ENCODE assay signal across 17 cellular contexts in the genomic region with DNA sequence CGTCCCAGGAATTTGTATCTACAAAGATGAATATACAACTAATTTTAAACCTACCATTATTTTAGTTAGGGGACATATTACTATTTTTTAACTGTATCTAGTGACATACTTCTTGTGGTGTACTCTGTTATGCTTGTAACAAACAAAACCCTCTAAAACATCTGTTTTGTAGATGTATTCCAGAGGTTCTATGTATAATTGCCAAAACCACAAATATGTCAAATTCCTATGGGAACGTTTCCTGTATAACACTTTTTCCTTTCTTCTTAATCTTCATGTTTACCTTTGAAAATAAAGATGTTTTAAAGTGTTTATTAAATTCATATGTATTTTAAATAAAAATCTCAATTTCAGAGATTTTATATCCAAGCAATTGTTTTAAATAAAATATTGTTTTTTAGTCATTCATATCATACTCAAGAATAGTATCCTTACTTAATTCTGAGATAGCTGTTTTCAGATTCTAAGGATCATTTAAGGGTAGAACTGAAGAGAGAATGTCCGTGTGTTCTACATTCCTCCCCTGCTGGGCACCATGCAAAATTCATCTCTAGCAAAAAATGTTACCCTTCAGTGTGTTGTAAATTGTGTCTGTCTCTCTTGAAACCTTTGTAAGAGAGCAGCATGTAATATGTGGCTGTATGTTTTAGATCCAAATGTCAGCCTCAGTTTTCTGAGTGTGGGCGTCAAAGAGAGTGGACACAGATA.
"Had no signal": no experiment of that assay in that cellular context is flagged by ENCODE, and none has a peak within 500 bp of the region (broad histone marks: within the 10 kb centered on the region; RNA-seq: fewer than 3 reads in every experiment).

No MANE protein-coding gene starts in this region.

- H3K27ac Mint-ChIP-seq: activated CD8-positive, alpha-beta T cell treated with anti-CD3 and anti-CD28 coated beads for 36 hours; activated naive CD8-positive, alpha-beta T cell treated with anti-CD3 and anti-CD28 coated beads, Interleukin-2, amount 10 ng/mL, durations not matched to agents 7 days and 5 days; activated T-cell treated with anti-CD3 and anti-CD28 coated beads, Interleukin-2, amount 50 U/mL, for 72 hours; endodermal cell; mesothelial cell of epicardium; neural progenitor cell; T-cell had no signal

- H3K4me1 ChIP-seq: gastroesophageal sphincter, neural progenitor cell, parathyroid adenoma had no signal

- H3K9ac ChIP-seq: neural progenitor cell, parathyroid adenoma had no signal

- H3K4me3 Mint-ChIP-seq: activated CD8-positive, alpha-beta T cell treated with anti-CD3 and anti-CD28 coated beads for 36 hours; activated naive CD8-positive, alpha-beta T cell treated with anti-CD3 and anti-CD28 coated beads, Interleukin-2, amount 10 ng/mL, durations not matched to agents 7 days and 5 days; activated T-cell treated with anti-CD3 and anti-CD28 coated beads, Interleukin-2, amount 50 U/mL, for 72 hours; endodermal cell; mesothelial cell of epicardium; neural progenitor cell; T-cell had no signal

- H3K4me1 Mint-ChIP-seq: activated naive CD8-positive, alpha-beta T cell treated with anti-CD3 and anti-CD28 coated beads, Interleukin-2, amount 10 ng/mL, durations not matched to agents 7 days and 5 days; neural progenitor cell; T-cell had no signal

- H3K4me3 ChIP-seq: gastroesophageal sphincter, neural progenitor cell, skin epidermis had no signal

- H2AFZ ChIP-seq: neural progenitor cell, parathyroid adenoma had no signal

- FAIRE-seq: urothelium cell line had no signal

- H3K27me3 ChIP-seq: gastroesophageal sphincter, neural progenitor cell had no signal

- ATAC-seq: activated CD8-positive, alpha-beta T cell treated with anti-CD3 and anti-CD28 coated beads for 36 hours; activated T-cell treated with anti-CD3 and anti-CD28 coated beads, Interleukin-2, amount 50 U/mL, for 72 hours; esophagus mucosa; gastroesophageal sphincter; T-cell had no signal

- H3K9me3 ChIP-seq: gastroesophageal sphincter had no signal

- DNase-seq: activated CD4-positive, alpha-beta T cell treated with anti-CD3 and anti-CD28 coated beads for 4 hours; activated CD8-positive, alpha-beta memory T cell treated with anti-CD3 and anti-CD28 coated beads, Interleukin-2, amount 50 U/mL, for 4 hours; activated CD8-positive, alpha-beta T cell treated with anti-CD3 and anti-CD28 coated beads for 36 hours; activated gamma-delta T cell treated with Interleukin-2 at 50 U/mL for 16 hours; activated naive CD8-positive, alpha-beta T cell treated with anti-CD3 and anti-CD28 coated beads, Interleukin-2, amount 10 ng/mL, durations not matched to agents 7 days and 5 days; activated T-cell treated with anti-CD3 and anti-CD28 coated beads, Interleukin-2, amount 50 U/mL, for 72 hours; dermis blood vessel endothelial cell; endodermal cell; T-cell; T1000 had no signal

- H3K27me3 Mint-ChIP-seq: activated naive CD8-positive, alpha-beta T cell treated with anti-CD3 and anti-CD28 coated beads, Interleukin-2, amount 10 ng/mL, durations not matched to agents 7 days and 5 days; T-cell had no signal

- H3K79me2 ChIP-seq: parathyroid adenoma had no signal

- H3K9me3 Mint-ChIP-seq: activated CD8-positive, alpha-beta T cell treated with anti-CD3 and anti-CD28 coated beads for 36 hours; activated naive CD8-positive, alpha-beta T cell treated with anti-CD3 and anti-CD28 coated beads, Interleukin-2, amount 10 ng/mL, durations not matched to agents 7 days and 5 days; endodermal cell; neural progenitor cell; T-cell had no signal

- H3K27ac ChIP-seq: gastroesophageal sphincter, neural progenitor cell, parathyroid adenoma, skin epidermis had no signal

- H3K4me2 ChIP-seq: neural progenitor cell had no signal

- H3K36me3 Mint-ChIP-seq: activated naive CD8-positive, alpha-beta T cell treated with anti-CD3 and anti-CD28 coated beads, Interleukin-2, amount 10 ng/mL, durations not matched to agents 7 days and 5 days; mesothelial cell of epicardium; neural progenitor cell; T-cell had no signal

- H3K36me3 ChIP-seq: gastroesophageal sphincter, neural progenitor cell had no signal
